ENCODE assay signal across 18 cellular contexts in the genomic region with DNA sequence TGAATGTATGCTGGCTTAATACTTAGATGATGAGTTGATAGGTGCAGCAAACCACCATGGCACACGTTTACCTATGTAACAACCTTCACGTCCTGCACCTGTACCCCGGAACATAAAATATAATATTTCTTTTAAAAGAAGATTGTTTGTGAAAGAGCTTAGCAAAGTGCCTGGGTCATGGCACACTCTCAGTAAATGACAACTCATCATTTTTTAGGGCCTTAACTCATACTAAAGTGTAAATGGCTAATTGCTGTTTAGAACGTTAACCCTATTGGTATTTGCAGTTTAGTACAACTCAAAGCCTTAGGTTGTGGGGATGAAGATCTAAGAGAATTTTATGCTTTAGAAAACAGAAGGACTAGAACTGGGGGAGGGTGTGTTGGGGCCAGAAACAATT.
"Had no signal": no experiment of that assay in that cellular context is flagged by ENCODE, and none has a peak within 500 bp of the region (broad histone marks: within the 10 kb centered on the region; RNA-seq: fewer than 3 reads in every experiment).

No MANE protein-coding gene starts in this region.

- H3K36me3 ChIP-seq: adrenal gland had no signal

- H3K4me1 ChIP-seq: adrenal gland, psoas muscle, spleen had no signal

- H3K4me3 Mint-ChIP-seq: activated T-helper 1 cell treated with anti-CD3 and anti-CD28 coated beads, Interleukin-12 subunit alpha, Interleukin-12 subunit beta, Interleukin-2, Interleukin-4 antibody, amounts not matched to agents 30 ng/mL and 10 ng/mL and 1 ng/mL, durations not matched to agents 14 hours and 24 hours and 36 hours; dendritic cell treated with granulocyte-macrophage colony-stimulating factor and Interleukin-4, amounts not matched to agents 40 ng/mL and 50 ng/mL, for 4 days; mesothelial cell of epicardium; nephron progenitor cell; stimulated activated naive B cell treated with anti-CD40 and anti-IgM and Interleukin-4, amounts not matched to agents 10 μg/mL and 1 μg/mL and 100 μg/mL, for 72 hours had no signal

- DNase-seq: activated CD4-positive, alpha-beta T cell treated with anti-CD3 and anti-CD28 coated beads for 1 hour; activated CD4-positive, alpha-beta T cell treated with anti-CD3 and anti-CD28 coated beads, Interleukin-2, amount 50 U/mL, for 4 hours; activated gamma-delta T cell treated with Interleukin-2 at 50 U/mL for 16 hours; activated T-cell treated with anti-CD3 and anti-CD28 coated beads for 4 hours; adrenal gland; effector memory CD4-positive, alpha-beta T cell; nephron progenitor cell; psoas muscle; right cardiac atrium; spleen; stimulated activated naive B cell treated with anti-CD40 and anti-IgM and Interleukin-4, amounts not matched to agents 10 μg/mL and 1 μg/mL and 100 μg/mL, for 72 hours; SW 1271; WERI-Rb-1 had no signal

- H3K27me3 ChIP-seq: adrenal gland, spleen had no signal

- H3K27ac Mint-ChIP-seq: activated T-helper 1 cell treated with anti-CD3 and anti-CD28 coated beads, Interleukin-12 subunit alpha, Interleukin-12 subunit beta, Interleukin-2, Interleukin-4 antibody, amounts not matched to agents 30 ng/mL and 10 ng/mL and 1 ng/mL, durations not matched to agents 14 hours and 24 hours and 36 hours; dendritic cell treated with granulocyte-macrophage colony-stimulating factor and Interleukin-4, amounts not matched to agents 40 ng/mL and 50 ng/mL, for 4 days had no signal

- H3K4me3 ChIP-seq: adrenal gland, psoas muscle, spleen had no signal

- H3K9me3 Mint-ChIP-seq: activated naive CD4-positive, alpha-beta T cell treated with anti-CD3 and anti-CD28 coated beads, Interleukin-2, amount 50 U/mL, for 72 hours; activated T-helper 1 cell treated with anti-CD3 and anti-CD28 coated beads, Interleukin-12 subunit alpha, Interleukin-12 subunit beta, Interleukin-2, Interleukin-4 antibody, amounts not matched to agents 30 ng/mL and 10 ng/mL and 1 ng/mL, durations not matched to agents 14 hours and 24 hours and 36 hours; stimulated activated naive B cell treated with anti-CD40 and anti-IgM and Interleukin-4, amounts not matched to agents 10 μg/mL and 1 μg/mL and 100 μg/mL, for 72 hours had no signal

- H3K9me3 ChIP-seq: adrenal gland, psoas muscle, spleen had no signal

- H3K27ac ChIP-seq: adrenal gland, psoas muscle, spleen, WERI-Rb-1 had no signal

- H3K27me3 Mint-ChIP-seq: stimulated activated naive B cell treated with anti-CD40 and anti-IgM and Interleukin-4, amounts not matched to agents 10 μg/mL and 1 μg/mL and 100 μg/mL, for 72 hours had no signal

- FAIRE-seq: bronchial epithelial cell had no signal
